29 cellular contexts compared by ENCODE assay signal in the genomic region with DNA sequence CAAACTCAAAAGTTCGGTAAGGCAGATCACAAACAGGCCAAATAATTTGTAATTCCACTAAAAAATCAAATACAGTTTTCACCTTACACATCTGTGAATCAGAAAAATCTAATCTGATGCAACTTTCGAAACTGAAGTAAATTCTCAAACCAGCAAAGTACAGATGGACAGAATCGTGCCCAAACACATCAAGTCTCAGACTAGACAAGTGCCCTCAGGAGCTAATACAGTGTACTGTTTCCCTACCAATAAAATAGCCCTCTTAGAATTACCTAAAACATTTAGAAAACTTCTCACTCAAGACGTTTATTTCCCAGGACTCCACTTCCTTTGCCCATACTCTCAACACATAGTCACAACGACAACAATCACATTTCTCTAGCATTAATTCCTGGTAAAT.
DNase-seq lines count a peak whose midpoint lies in the region; ATAC-seq, FAIRE-seq and TF ChIP-seq lines count a peak whose summit lies in the region.
"Had no signal": no experiment of that assay in that cellular context is flagged by ENCODE, and none has a peak within 500 bp of the region (broad histone marks: within the 10 kb centered on the region; RNA-seq: fewer than 3 reads in every experiment).

No MANE protein-coding gene starts in this region.

- H3K9ac ChIP-seq in HepG2 (ENCODE audit: insufficient read depth, low read depth, low read length), result no peak overlapping the region

- no peaks in the 10 kb centered on the region for H3K9me3 ChIP-seq in HepG2 (ENCODE audit: low read length)
- no peaks in the 10 kb centered on the region for H3K9me3 ChIP-seq in right lobe of liver
- H3K9me3 ChIP-seq in ascending aorta, result no peaks in the 10 kb centered on the region

- H3K36me3 ChIP-seq in HepG2 (replicated peaks in 1 of 2; ENCODE audit: control insufficient read depth in 1 of 2, insufficient read depth in 2 of 2, low read length in 2 of 2) (0 out of 5 replicates have a peak, but pooled peaks cover 0 to 3% of the 10 kb centered on the region in 2 experiments), right lobe of liver (no peaks in the 10 kb centered on the region), ascending aorta (no peaks in the 10 kb centered on the region)
- H3K36me3 ChIP-seq: Peyer's patch had no signal

- TF ChIP-seq RAD21 in HepG2 (CRISPR knock-in tag; IDR thresholded peaks at IDR 0.05), result no peak

- H2AFZ ChIP-seq in HepG2 (ENCODE audit: low read length), result no peak overlapping the region

- H3K79me2 ChIP-seq in HepG2 (ENCODE audit: insufficient read depth, low read length), result no peaks in the 10 kb centered on the region

- intact Hi-C loops in HepG2 (cut with micrococcal nuclease; ENCODE audit: unreplicated experiment), result no loop called here
- intact Hi-C loops in right lobe of liver (cut with DNase I), result no loop called here
- intact Hi-C loops in ascending aorta (cut with DNase I), result no loop called here

- DNase-seq in HepG2 (ENCODE audit: low spot score), result no peak
- no peak for DNase-seq in right lobe of liver
- DNase-seq in ascending aorta (ENCODE audit: low spot score in 2 of 2), result no peak
- peak; percentile 70 to 86 for DNase-seq in foreskin keratinocyte
- DNase-seq in GM10266 (ENCODE audit: extremely low spot score), result no peak
- DNase-seq in foreskin fibroblast, result no peak
- DNase-seq: activated CD4-positive, alpha-beta T cell treated with anti-CD3 and anti-CD28 coated beads, Interleukin-2, amount 50 U/mL, for 1 hour; activated gamma-delta T cell treated with Interleukin-2 at 50 U/mL for 16 hours; activated T-cell treated with anti-CD3 and anti-CD28 coated beads, Interleukin-2, amount 50 U/mL, for 24 hours; AML-193; CD4-positive, alpha-beta T cell; EL; hippocampal formation; left cardiac atrium; MV-4-11; NCI-H1436 treated with DMSO at 0.1 percent for 48 hours; NCI-H345; Peyer's patch; right cardiac atrium; SIG-M5; stimulated activated CD4-positive, alpha-beta T cell treated with anti-CD3 and anti-CD28 coated beads, Interleukin-1b, Interleukin-23, amount 100 ng/mL, for 48 hours; stimulated activated naive CD8-positive, alpha-beta T cell treated with anti-CD3 and anti-CD28 coated beads, Interleukin-15, Interleukin-2, amounts not matched to agents 100 U/mL and 50 U/mL, for 24 hours; T-helper 9 cell had no signal

- ATAC-seq in HepG2, result no peak
- no peak for ATAC-seq in right lobe of liver
- peak; percentile 59 for ATAC-seq in foreskin keratinocyte
- ATAC-seq in HG03280 (IDR thresholded peaks at IDR 0.05; ENCODE audit: unreplicated experiment), result no peak
- no peak for ATAC-seq in HG02870 (IDR thresholded peaks at IDR 0.05; ENCODE audit: unreplicated experiment)
- ATAC-seq: A549; left cardiac atrium; right cardiac atrium; stimulated activated naive CD8-positive, alpha-beta T cell treated with anti-CD3 and anti-CD28 coated beads, Interleukin-15, Interleukin-2, amounts not matched to agents 100 U/mL and 50 U/mL, for 24 hours had no signal

- H3K27ac ChIP-seq in HepG2 (ENCODE audit: extremely low read length, insufficient read depth, low read length), result no peak overlapping the region
- no peak overlapping the region for H3K27ac ChIP-seq in right lobe of liver
- H3K27ac ChIP-seq in ascending aorta, result peak overlapping the region; percentile 60 to 70
- H3K27ac ChIP-seq in foreskin keratinocyte, result peak overlapping the region; percentile 68
- H3K27ac ChIP-seq: A549, HL-60 had no signal

- H3K4me3 ChIP-seq in HepG2 (replicated peaks in 1 of 3; ENCODE audit: insufficient read depth in 1 of 3, low read depth in 2 of 3, low read length in 3 of 3), result no peak overlapping the region
- no peak overlapping the region for H3K4me3 ChIP-seq in right lobe of liver
- no peak overlapping the region for H3K4me3 ChIP-seq in ascending aorta
- no peak overlapping the region for H3K4me3 ChIP-seq in foreskin fibroblast (ENCODE audit: low read depth in 1 of 2, low read length in 2 of 2)
- H3K4me3 ChIP-seq: A549, Peyer's patch had no signal

- H3K27me3 ChIP-seq in HepG2 (ENCODE audit: control insufficient read depth in 1 of 2, insufficient read depth in 2 of 2, low read length in 2 of 2) (no peaks in the 10 kb centered on the region), right lobe of liver (no peaks in the 10 kb centered on the region), ascending aorta (no peaks in the 10 kb centered on the region), foreskin keratinocyte (no peaks in the 10 kb centered on the region)
- H3K27me3 ChIP-seq: Peyer's patch had no signal

- CTCF ChIA-PET in HepG2 (lab: Yijun Ruan, JAX; ENCODE audit: low intra/inter-chr PET ratio, low total read pairs), result no interaction called here

- in situ Hi-C loops in HepG2 (cut with HindIII; ENCODE audit: extremely low pct_ligation_motif_present, low pct_unique_long_range_greater_than_20kb), result no loop called here

- no peak overlapping the region for H3K4me2 ChIP-seq in HepG2 (ENCODE audit: low read depth, low read length)
- H3K4me2 ChIP-seq: A549 had no signal

- TF ChIP-seq EP300 in HepG2 (IDR thresholded peaks at IDR 0.05; ENCODE audit: low read depth in 2 of 2, low read length in 2 of 2) (no peak), HepG2 (CRISPR knock-in tag; IDR thresholded peaks at IDR 0.05; ENCODE audit: borderline replicate concordance) (no peak)

- no TSS peak for BruUV-seq in HepG2 (replicated peaks; lab: Mats Ljungman, UMichigan)

- 81% methylated on average over 5 of the region's 5 CpGs for WGBS in HepG2 (ENCODE audit: low lambda C conversion rate)
- 55% methylated on average over 5 of the region's 5 CpGs for WGBS in right lobe of liver (ENCODE audit: insufficient coverage, low coverage, low lambda C conversion rate, missing lambda C conversion rate)

- H4K20me1 ChIP-seq in HepG2 (ENCODE audit: insufficient read depth, low read length), result no peaks in the 10 kb centered on the region; the same call in 1 of the 2 replicates

- FAIRE-seq in HepG2 (lab: Jason Lieb, UNC), result no peak
- FAIRE-seq: A549, endometrium, H54 had no signal

- H3K4me1 ChIP-seq in HepG2 (ENCODE audit: insufficient read depth, low read length) (peaks cover 14% of the 10 kb centered on the region), right lobe of liver (no peaks in the 10 kb centered on the region), ascending aorta (peaks cover 0 to 34% of the 10 kb centered on the region in 2 donors), foreskin keratinocyte (peaks cover 26% of the 10 kb centered on the region)
- H3K4me1 ChIP-seq: Peyer's patch had no signal

- TF ChIP-seq POLR2A in HepG2 (IDR thresholded peaks at IDR 0.05; ENCODE audit: insufficient read depth in 1 of 2, low read depth in 2 of 2, low read length in 2 of 2) (no peak), right lobe of liver (IDR thresholded peaks at IDR 0.05) (no peak)

- TF ChIP-seq CTCF in HepG2 (CRISPR knock-in tag; IDR thresholded peaks at IDR 0.05), result no peak
- TF ChIP-seq CTCF in right lobe of liver (IDR thresholded peaks at IDR 0.05), result no peak
- TF ChIP-seq CTCF in ascending aorta (IDR thresholded peaks at IDR 0.05), result no peak
- TF ChIP-seq CTCF in foreskin keratinocyte (conservative IDR thresholded peaks at IDR 0.05), result no peak
- no peak for TF ChIP-seq CTCF in GM10266 (IDR thresholded peaks at IDR 0.05; ENCODE audit: control insufficient read depth, insufficient read depth, low read depth, missing control alignments)
- no peak for TF ChIP-seq CTCF in foreskin fibroblast (IDR thresholded peaks at IDR 0.05; ENCODE audit: low read depth, low read length)

- POLR2A ChIA-PET in HepG2 (lab: Yijun Ruan, JAX), result interaction anchor here (0.8 kb wide), 1 partner anchor 137 kb away, joined by 4 read pairs; a partner anchor contains a TSS

TF ChIP-seq in HepG2, 621 proteins besides CTCF, POLR2A, EP300 and RAD21:
- TF ChIP-seq, protein P1, sequence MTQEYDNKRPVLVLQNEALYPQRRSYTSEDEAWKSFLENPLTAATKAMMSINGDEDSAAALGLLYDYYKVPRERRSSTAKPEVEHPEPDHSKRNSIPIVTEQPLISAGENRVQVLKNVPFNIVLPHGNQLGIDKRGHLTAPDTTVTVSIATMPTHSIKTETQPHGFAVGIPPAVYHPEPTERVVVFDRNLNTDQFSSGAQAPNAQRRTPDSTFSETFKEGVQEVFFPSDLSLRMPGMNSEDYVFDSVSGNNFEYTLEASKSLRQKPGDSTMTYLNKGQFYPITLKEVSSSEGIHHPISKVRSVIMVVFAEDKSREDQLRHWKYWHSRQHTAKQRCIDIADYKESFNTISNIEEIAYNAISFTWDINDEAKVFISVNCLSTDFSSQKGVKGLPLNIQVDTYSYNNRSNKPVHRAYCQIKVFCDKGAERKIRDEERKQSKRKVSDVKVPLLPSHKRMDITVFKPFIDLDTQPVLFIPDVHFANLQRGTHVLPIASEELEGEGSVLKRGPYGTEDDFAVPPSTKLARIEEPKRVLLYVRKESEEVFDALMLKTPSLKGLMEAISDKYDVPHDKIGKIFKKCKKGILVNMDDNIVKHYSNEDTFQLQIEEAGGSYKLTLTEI (CRISPR knock-in tag; conservative IDR thresholded peaks at IDR 0.05), result no peak
- TF ChIP-seq PHF21A (CRISPR knock-in tag; IDR thresholded peaks at IDR 0.05), result 0 out of 2 replicates have a peak, but pooled peaks have one; percentile 17

Comparison
In these comparisons a context has a peak if more than half of its experiments do, and no peak if none do; other contexts are left out.
1. DNase-seq: peak in foreskin keratinocyte (2 of 2); none in HepG2 (single experiment), right lobe of liver (0 of 3), ascending aorta (0 of 2), GM10266 (single experiment) and foreskin fibroblast (0 of 2).
2. H3K27ac ChIP-seq: peak in ascending aorta (2 of 2) and foreskin keratinocyte (single experiment); none in HepG2 (single experiment) and right lobe of liver (0 of 3).